Comparison of ENCODE assay signal across 1 cellular context in genomic region chr5:146461319-146461718, GRCh38.
TF ChIP-seq lines count a peak whose summit lies in the region.

No MANE protein-coding gene starts in this region.

TF ChIP-seq in IMR-90, 13 proteins besides CTCF, POLR2A, EP300 and RAD21:
- TF ChIP-seq USF2 (IDR thresholded peaks at IDR 0.05; ENCODE audit: low read depth, low read length) (no peak), MXI1 (IDR thresholded peaks at IDR 0.05; ENCODE audit: borderline replicate concordance, low read depth, low read length) (no peak), MAFK (IDR thresholded peaks at IDR 0.05; ENCODE audit: low read depth, low read length) (no peak), SMC3 (IDR thresholded peaks at IDR 0.05; ENCODE audit: low read depth, low read length) (no peak), FOS (IDR thresholded peaks at IDR 0.05; ENCODE audit: low read depth, low read length) (no peak), BHLHE40 (IDR thresholded peaks at IDR 0.05; ENCODE audit: low read depth, low read length) (no peak), CHD1 (IDR thresholded peaks at IDR 0.05; ENCODE audit: low read depth, low read length) (no peak), CEBPB (IDR thresholded peaks at IDR 0.05; ENCODE audit: low read depth, low read length) (no peak), RCOR1 (IDR thresholded peaks at IDR 0.05; ENCODE audit: insufficient replicate concordance, low read length) (no peak), MAZ (IDR thresholded peaks at IDR 0.05; ENCODE audit: borderline replicate concordance, low read depth, low read length) (no peak), RFX5 (IDR thresholded peaks at IDR 0.05; ENCODE audit: low read depth, low read length) (no peak)
